Comparison of ENCODE assay signal across 8 cellular contexts in the genomic region with DNA sequence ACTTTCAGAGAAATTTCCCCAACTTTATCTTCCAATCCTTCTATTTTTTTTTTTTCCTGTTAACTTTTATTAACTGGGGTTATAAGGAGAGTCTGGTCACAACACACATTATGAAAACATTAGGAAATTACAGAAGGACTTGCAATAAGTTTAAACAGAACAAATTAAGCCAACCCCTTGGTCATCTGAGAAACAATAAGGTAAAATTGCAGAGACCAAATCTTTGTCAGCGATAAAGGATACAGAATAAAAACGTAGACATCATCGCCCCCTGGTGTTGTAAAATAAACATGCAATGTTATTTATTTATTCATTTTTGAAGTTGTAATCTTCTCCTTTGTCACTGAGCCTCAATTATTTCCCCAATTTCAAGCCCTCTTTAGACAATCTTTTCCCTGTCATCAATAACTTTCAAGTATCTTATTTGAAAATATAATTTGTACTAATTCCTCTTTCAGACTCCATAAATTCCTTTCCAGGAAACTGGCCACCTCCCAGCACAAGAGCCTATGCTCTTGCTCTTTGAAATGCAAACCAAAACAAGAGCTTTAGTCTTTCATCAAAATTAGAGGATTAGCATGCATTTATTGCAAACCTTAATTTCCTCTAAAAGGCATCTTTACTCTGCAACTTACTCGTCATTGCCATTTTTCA. TPM values are rescaled to one million over a fixed set of nuclear protein-coding genes. Genes with fewer than 3 reads are reported as not detected.
DNase-seq lines count a peak whose midpoint lies in the region; ATAC-seq, FAIRE-seq and TF ChIP-seq lines count a peak whose summit lies in the region.

No MANE protein-coding gene starts in this region.

- no peaks in the 10 kb centered on the region for H4K20me1 ChIP-seq in endothelial cell of umbilical vein (replicated peaks; ENCODE audit: control insufficient read depth, extremely low read depth, insufficient read depth, low read length)

- FAIRE-seq in endothelial cell of umbilical vein (lab: Jason Lieb, UNC): peak; percentile 79

- no peaks in the 10 kb centered on the region for H3K79me2 ChIP-seq in endothelial cell of umbilical vein (ENCODE audit: control insufficient read depth, insufficient read depth, low read length)

- H3K4me1 ChIP-seq in endothelial cell of umbilical vein (ENCODE audit: control insufficient read depth, extremely low read depth, insufficient read depth, low read length): no peaks in the 10 kb centered on the region

- H2AFZ ChIP-seq in endothelial cell of umbilical vein (ENCODE audit: low read depth, low read length): no peak overlapping the region

- BruUV-seq in endothelial cell of umbilical vein (replicated peaks; lab: Mats Ljungman, UMichigan): no TSS peak

- H3K36me3 ChIP-seq in endothelial cell of umbilical vein (ENCODE audit: control insufficient read depth in 2 of 2, extremely low read depth in 1 of 2, insufficient read depth in 2 of 2, low read length in 2 of 2): no peaks in the 10 kb centered on the region

- H3K27ac ChIP-seq in endothelial cell of umbilical vein (ENCODE audit: insufficient read depth, low read depth, low read length): no peak overlapping the region

- CTCF ChIA-PET in endothelial cell of umbilical vein (lab: Charles Lee): interaction anchor here (0.7 to 5.1 kb wide), 17 partner anchors 8 to 785 kb away, joined by 3 to 79 read pairs (median 4); no protein-coding TSS in a partner anchor

- H3K9me3 ChIP-seq in endothelial cell of umbilical vein (replicated peaks; ENCODE audit: control insufficient read depth, insufficient read depth, low read length): no peaks in the 10 kb centered on the region

- TF ChIP-seq CTCF in endothelial cell of umbilical vein (IDR thresholded peaks at IDR 0.05; ENCODE audit: extremely low read depth in 1 of 2, insufficient read depth in 1 of 2, low read depth in 1 of 2, low read length in 2 of 2): peak; percentile 30 to 34

- H3K4me3 ChIP-seq in endothelial cell of umbilical vein (replicated peaks in 1 of 3; ENCODE audit: insufficient read depth in 1 of 3, low read depth in 1 of 3, low read length in 3 of 3): no peak overlapping the region

- dilution Hi-C loops in endothelial cell of umbilical vein (cut with MboI; ENCODE audit: extremely low pct_ligation_motif_present, low sequenced_read_pairs): no loop called here

- DNase-seq in DMS53 treated with DMSO at 0.1 percent for 48 hours (lab: John Stamatoyannopoulos, UW; ENCODE audit: unreplicated experiment) (peak; percentile 71), OCI-M1 (lab: John Stamatoyannopoulos, UW) (peak; percentile 80), endothelial cell of umbilical vein (ENCODE audit: low read depth, low spot score) (peak; percentile 58), pons (ENCODE audit: low spot score) (peak; percentile 16)
- no peak for DNase-seq in stimulated activated naive CD8-positive, alpha-beta T cell treated with anti-CD3 and anti-CD28 coated beads, Interleukin-15, Interleukin-2, amounts not matched to agents 100 U/mL and 50 U/mL, for 24 hours

- no peak overlapping the region for H3K9ac ChIP-seq in endothelial cell of umbilical vein (replicated peaks; ENCODE audit: extremely low read depth, insufficient read depth, low read length)

- no peak for TF ChIP-seq POLR2A in endothelial cell of umbilical vein (IDR thresholded peaks at IDR 0.05; ENCODE audit: low read depth, low read length)

- POLR2A ChIA-PET in endothelial cell of umbilical vein (lab: Charles Lee): no interaction called here

- intact Hi-C loops in endothelial cell of umbilical vein (cut with micrococcal nuclease): loop anchor here (1.0 kb wide), 2 partner anchors 147 to 574 kb away; no protein-coding TSS in a partner anchor

- peaks cover 2 to 3% of the 10 kb centered on the region in 2 experiments for H3K27me3 ChIP-seq in endothelial cell of umbilical vein (ENCODE audit: control insufficient read depth in 2 of 2, insufficient read depth in 2 of 2, low read length in 2 of 2)

- H3K9me1 ChIP-seq in endothelial cell of umbilical vein (replicated peaks; ENCODE audit: control insufficient read depth, extremely low read depth, insufficient read depth, low read length): no peaks in the 10 kb centered on the region

- H3K4me2 ChIP-seq in endothelial cell of umbilical vein (ENCODE audit: insufficient read depth, low read length): no peak overlapping the region

- ATAC-seq in HG03354 (IDR thresholded peaks at IDR 0.05; ENCODE audit: poor library complexity, severe bottlenecking, unreplicated experiment) (peak; percentile 66), GM18873 (IDR thresholded peaks at IDR 0.05; ENCODE audit: low FRiP score, unreplicated experiment) (no peak), HG03565 (IDR thresholded peaks at IDR 0.05; ENCODE audit: unreplicated experiment) (no peak)
- ATAC-seq in stimulated activated naive CD8-positive, alpha-beta T cell treated with anti-CD3 and anti-CD28 coated beads, Interleukin-15, Interleukin-2, amounts not matched to agents 100 U/mL and 50 U/mL, for 24 hours: no peak

TF ChIP-seq in endothelial cell of umbilical vein, 7 proteins besides CTCF, POLR2A, EP300 and RAD21:
- TF ChIP-seq EZH2 (IDR thresholded peaks at IDR 0.05; ENCODE audit: borderline replicate concordance, low read depth, low read length, severe bottlenecking) (no peak), POLR2AphosphoS5 (IDR thresholded peaks at IDR 0.05; ENCODE audit: insufficient read depth, low read depth, low read length) (no peak), MAX (IDR thresholded peaks at IDR 0.05; ENCODE audit: insufficient read depth, insufficient read length) (no peak), JUN (IDR thresholded peaks at IDR 0.05; ENCODE audit: borderline replicate concordance, insufficient read depth, insufficient read length, low read depth) (no peak), FOS (IDR thresholded peaks at IDR 0.05; ENCODE audit: borderline replicate concordance, insufficient read depth, low read length) (no peak), GATA2 (IDR thresholded peaks at IDR 0.05; ENCODE audit: insufficient read depth, insufficient read length, low read depth, low read length) (no peak), MYC (IDR thresholded peaks at IDR 0.05; ENCODE audit: low read depth, low read length) (no peak)

RNA-seq across cellular contexts. Expression of gene G6PC2, which starts 19.5 kb away (rescaled TPM):
- not detected in 2 replicates for total RNA-seq in endothelial cell of umbilical vein
- not detected in 2 replicates for polyA plus RNA-seq in endothelial cell of umbilical vein
- not detected in 2 replicates for polyA plus RNA-seq in endothelial cell of umbilical vein (2011; cell fraction: cytosol; rRNA removed)
- polyA plus RNA-seq in endothelial cell of umbilical vein (2011; cell fraction: nucleus; rRNA removed): not detected in 2 replicates
- not detected in 2 replicates for polyA plus RNA-seq in endothelial cell of umbilical vein (2012)
- not detected in 2 replicates for polyA minus RNA-seq in endothelial cell of umbilical vein
- not detected for polyA minus RNA-seq in endothelial cell of umbilical vein (2011; cell fraction: cytosol; rRNA and poly(A)+ RNA removed)
- polyA minus RNA-seq in endothelial cell of umbilical vein (2011; cell fraction: nucleus; rRNA and poly(A)+ RNA removed): not detected in 2 replicates

RNA-seq across cellular contexts. Expression of gene SPC25, which starts 30.4 kb away (rescaled TPM):
- total RNA-seq in endothelial cell of umbilical vein: 20.5 and 24.2 TPM in 2 replicates
- polyA plus RNA-seq in endothelial cell of umbilical vein: 9.9 and 10.1 TPM in 2 replicates
- 9.8 and 10.7 TPM in 2 replicates for polyA plus RNA-seq in endothelial cell of umbilical vein (2011; cell fraction: cytosol; rRNA removed)
- 4.0 and 7.6 TPM in 2 replicates for polyA plus RNA-seq in endothelial cell of umbilical vein (2011; cell fraction: nucleus; rRNA removed)
- 9.0 and 21.5 TPM in 2 replicates for polyA plus RNA-seq in endothelial cell of umbilical vein (2012)
- polyA minus RNA-seq in endothelial cell of umbilical vein: 10.1 and 10.4 TPM in 2 replicates
- polyA minus RNA-seq in endothelial cell of umbilical vein (2011; cell fraction: cytosol; rRNA and poly(A)+ RNA removed): 8.9 TPM
- polyA minus RNA-seq in endothelial cell of umbilical vein (2011; cell fraction: nucleus; rRNA and poly(A)+ RNA removed): 11.5 and 14.9 TPM in 2 replicates
